10 cellular contexts compared by ENCODE assay signal in the genomic region with DNA sequence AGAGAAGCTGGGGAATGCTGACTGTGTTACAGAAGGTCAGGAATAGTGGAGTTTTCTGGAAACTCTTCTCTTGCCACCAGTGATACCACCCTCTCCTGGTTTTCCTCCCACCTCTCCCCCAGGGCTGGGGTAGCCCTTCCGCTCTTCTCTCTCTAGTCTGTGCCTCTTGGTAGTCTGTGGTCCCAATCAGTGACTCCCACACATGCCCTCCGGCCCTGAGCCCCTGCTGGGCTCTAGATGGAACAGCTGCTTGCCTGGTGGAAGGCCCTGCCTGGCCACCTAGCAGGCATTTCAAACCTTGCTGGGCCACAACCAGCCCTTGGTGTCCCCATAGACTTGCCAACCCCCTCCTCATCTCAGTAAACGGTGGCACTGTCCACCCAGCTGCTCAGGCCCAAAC. TPM values are rescaled to one million over a fixed set of nuclear protein-coding genes. Genes with fewer than 3 reads are reported as not detected.
A peak's percentile ranks its signal among the peaks of the same experiment; 100 is the strongest.
DNase-seq lines count a peak whose midpoint lies in the region; ATAC-seq, FAIRE-seq and TF ChIP-seq lines count a peak whose summit lies in the region.
"Had no signal": no experiment of that assay in that cellular context is flagged by ENCODE, and none has a peak within 500 bp of the region (broad histone marks: within the 10 kb centered on the region; RNA-seq: fewer than 3 reads in every experiment).

No MANE protein-coding gene starts in this region.

- H3K4me2 ChIP-seq in GM23338, result no peak overlapping the region

- H3K27ac ChIP-seq in GM23338 (ENCODE audit: low read depth), result no peak overlapping the region
- H3K27ac ChIP-seq in gastroesophageal sphincter, result peak overlapping the region; percentile 69 to 98 (median 96)
- peak overlapping the region in 17 of 21 experiments; percentile 53 to 95 (median 78) for H3K27ac ChIP-seq in skin epidermis

- POLR2A ChIA-PET in activated CD8-positive, alpha-beta T cell treated with anti-CD3 and anti-CD28 coated beads for 36 hours (lab: Charles Lee), result no interaction called here

- peaks cover 30% of the 10 kb centered on the region for H3K27me3 Mint-ChIP-seq in GM23338 (ENCODE audit: insufficient read depth, low read depth, poor library complexity)
- H3K27me3 Mint-ChIP-seq in activated CD8-positive, alpha-beta T cell treated with anti-CD3 and anti-CD28 coated beads for 36 hours, result no peaks in the 10 kb centered on the region

- H3F3A ChIP-seq in GM23338 (replicated peaks; ENCODE audit: low read depth), result no peaks in the 10 kb centered on the region

- no peaks in the 10 kb centered on the region for H3K9me3 ChIP-seq in gastroesophageal sphincter

- H3K4me1 ChIP-seq in GM23338 (ENCODE audit: insufficient read depth), result 0 out of 2 replicates have a peak, but pooled peaks cover 5% of the 10 kb centered on the region
- peaks cover 12 to 98% (median 59%) of the 10 kb centered on the region in 3 donors for H3K4me1 ChIP-seq in gastroesophageal sphincter

- H3K79me2 ChIP-seq in GM23338 (replicated peaks; ENCODE audit: insufficient read depth), result no peaks in the 10 kb centered on the region

- no peaks in the 10 kb centered on the region for H3K9me2 ChIP-seq in GM23338 (ENCODE audit: insufficient read depth)

- TF ChIP-seq CTCF in GM23338 (conservative IDR thresholded peaks at IDR 0.05; ENCODE audit: low read depth in 2 of 2) (no peak), gastroesophageal sphincter (IDR thresholded peaks at IDR 0.05) (no peak)
- TF ChIP-seq CTCF in activated CD8-positive, alpha-beta T cell treated with anti-CD3 and anti-CD28 coated beads for 36 hours (IDR thresholded peaks at IDR 0.05), result no peak

- H4K20me1 ChIP-seq in GM23338 (replicated peaks; ENCODE audit: insufficient read depth), result no peaks in the 10 kb centered on the region

- peaks cover 26% of the 10 kb centered on the region for H3K4me1 Mint-ChIP-seq in GM23338
- peaks cover 24% of the 10 kb centered on the region for H3K4me1 Mint-ChIP-seq in activated CD8-positive, alpha-beta T cell treated with anti-CD3 and anti-CD28 coated beads for 36 hours (ENCODE audit: low read depth)

- H3K4me3 Mint-ChIP-seq in GM23338, result no peak overlapping the region
- no peak overlapping the region for H3K4me3 Mint-ChIP-seq in activated CD8-positive, alpha-beta T cell treated with anti-CD3 and anti-CD28 coated beads for 36 hours

- H3K36me3 Mint-ChIP-seq in GM23338 (ENCODE audit: low read depth), result no peaks in the 10 kb centered on the region; the same call in 2 of the 3 replicates
- no peaks in the 10 kb centered on the region for H3K36me3 Mint-ChIP-seq in activated CD8-positive, alpha-beta T cell treated with anti-CD3 and anti-CD28 coated beads for 36 hours (ENCODE audit: low read depth)

- intact Hi-C loops in activated CD8-positive, alpha-beta T cell treated with anti-CD3 and anti-CD28 coated beads for 36 hours (cut with micrococcal nuclease), result no loop called here

- TF ChIP-seq EP300 in gastroesophageal sphincter (IDR thresholded peaks at IDR 0.05), result no peak

- 75 to 84% methylated on average over 2 of the region's 3 CpGs for WGBS in gastroesophageal sphincter (ENCODE audit: low coverage in 1 of 2), 2 donors

- H2AFZ ChIP-seq in GM23338, result no peak overlapping the region

- no peak for ATAC-seq in GM23338
- ATAC-seq in activated CD8-positive, alpha-beta T cell treated with anti-CD3 and anti-CD28 coated beads for 36 hours, result no peak
- no peak for ATAC-seq in gastroesophageal sphincter
- ATAC-seq in GM19452 (IDR thresholded peaks at IDR 0.05; ENCODE audit: unreplicated experiment), result no peak

- no peak for TF ChIP-seq POLR2A in gastroesophageal sphincter (IDR thresholded peaks at IDR 0.05)
- TF ChIP-seq POLR2A in GM12892 (IDR thresholded peaks at IDR 0.05; ENCODE audit: low read depth, low read length), result no peak

- no peaks in the 10 kb centered on the region for H3K9me3 Mint-ChIP-seq in GM23338
- H3K9me3 Mint-ChIP-seq in activated CD8-positive, alpha-beta T cell treated with anti-CD3 and anti-CD28 coated beads for 36 hours, result no peaks in the 10 kb centered on the region

- H3K27me3 ChIP-seq in GM23338 (ENCODE audit: insufficient read depth) (no peaks in the 10 kb centered on the region), gastroesophageal sphincter (no peaks in the 10 kb centered on the region)

- DNase-seq in GM23338 (ENCODE audit: low spot score) (no peak), GM12892 (ENCODE audit: insufficient read length) (no peak), cortex of kidney (lab: John Stamatoyannopoulos, UW) (no peak), NCI-H2081 treated with DMSO at 0.1 percent for 48 hours (lab: John Stamatoyannopoulos, UW) (no peak)
- no peak for DNase-seq in activated CD8-positive, alpha-beta T cell treated with anti-CD3 and anti-CD28 coated beads for 36 hours
- DNase-seq: activated CD8-positive, alpha-beta memory T cell treated with anti-CD3 and anti-CD28 coated beads, Interleukin-2, amount 50 U/mL, for 48 hours had no signal

- peak overlapping the region; percentile 72; the same call in 1 of the 2 replicates for H3K27ac Mint-ChIP-seq in GM23338
- peak overlapping the region; percentile 42 for H3K27ac Mint-ChIP-seq in activated CD8-positive, alpha-beta T cell treated with anti-CD3 and anti-CD28 coated beads for 36 hours

- no peaks in the 10 kb centered on the region for H3K36me3 ChIP-seq in GM23338 (ENCODE audit: insufficient read depth)
- peaks cover 0 to 9% of the 10 kb centered on the region in 2 donors for H3K36me3 ChIP-seq in gastroesophageal sphincter

- H3K4me3 ChIP-seq in GM23338, result no peak overlapping the region
- no peak overlapping the region for H3K4me3 ChIP-seq in gastroesophageal sphincter
- no peak overlapping the region for H3K4me3 ChIP-seq in skin epidermis

- FAIRE-seq in GM12892 (lab: Jason Lieb, UNC), result no peak

- CTCF ChIA-PET in activated CD8-positive, alpha-beta T cell treated with anti-CD3 and anti-CD28 coated beads for 36 hours (lab: Charles Lee), result no interaction called here

TF ChIP-seq in GM23338, 12 proteins besides CTCF, POLR2A, EP300 and RAD21 (continues in another document):
- TF ChIP-seq, protein P1, sequence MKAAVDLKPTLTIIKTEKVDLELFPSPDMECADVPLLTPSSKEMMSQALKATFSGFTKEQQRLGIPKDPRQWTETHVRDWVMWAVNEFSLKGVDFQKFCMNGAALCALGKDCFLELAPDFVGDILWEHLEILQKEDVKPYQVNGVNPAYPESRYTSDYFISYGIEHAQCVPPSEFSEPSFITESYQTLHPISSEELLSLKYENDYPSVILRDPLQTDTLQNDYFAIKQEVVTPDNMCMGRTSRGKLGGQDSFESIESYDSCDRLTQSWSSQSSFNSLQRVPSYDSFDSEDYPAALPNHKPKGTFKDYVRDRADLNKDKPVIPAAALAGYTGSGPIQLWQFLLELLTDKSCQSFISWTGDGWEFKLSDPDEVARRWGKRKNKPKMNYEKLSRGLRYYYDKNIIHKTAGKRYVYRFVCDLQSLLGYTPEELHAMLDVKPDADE (IDR thresholded peaks at IDR 0.05), result no peak
- no peak for TF ChIP-seq JUNB (IDR thresholded peaks at IDR 0.05; ENCODE audit: unreplicated experiment)
- TF ChIP-seq, protein P2, sequence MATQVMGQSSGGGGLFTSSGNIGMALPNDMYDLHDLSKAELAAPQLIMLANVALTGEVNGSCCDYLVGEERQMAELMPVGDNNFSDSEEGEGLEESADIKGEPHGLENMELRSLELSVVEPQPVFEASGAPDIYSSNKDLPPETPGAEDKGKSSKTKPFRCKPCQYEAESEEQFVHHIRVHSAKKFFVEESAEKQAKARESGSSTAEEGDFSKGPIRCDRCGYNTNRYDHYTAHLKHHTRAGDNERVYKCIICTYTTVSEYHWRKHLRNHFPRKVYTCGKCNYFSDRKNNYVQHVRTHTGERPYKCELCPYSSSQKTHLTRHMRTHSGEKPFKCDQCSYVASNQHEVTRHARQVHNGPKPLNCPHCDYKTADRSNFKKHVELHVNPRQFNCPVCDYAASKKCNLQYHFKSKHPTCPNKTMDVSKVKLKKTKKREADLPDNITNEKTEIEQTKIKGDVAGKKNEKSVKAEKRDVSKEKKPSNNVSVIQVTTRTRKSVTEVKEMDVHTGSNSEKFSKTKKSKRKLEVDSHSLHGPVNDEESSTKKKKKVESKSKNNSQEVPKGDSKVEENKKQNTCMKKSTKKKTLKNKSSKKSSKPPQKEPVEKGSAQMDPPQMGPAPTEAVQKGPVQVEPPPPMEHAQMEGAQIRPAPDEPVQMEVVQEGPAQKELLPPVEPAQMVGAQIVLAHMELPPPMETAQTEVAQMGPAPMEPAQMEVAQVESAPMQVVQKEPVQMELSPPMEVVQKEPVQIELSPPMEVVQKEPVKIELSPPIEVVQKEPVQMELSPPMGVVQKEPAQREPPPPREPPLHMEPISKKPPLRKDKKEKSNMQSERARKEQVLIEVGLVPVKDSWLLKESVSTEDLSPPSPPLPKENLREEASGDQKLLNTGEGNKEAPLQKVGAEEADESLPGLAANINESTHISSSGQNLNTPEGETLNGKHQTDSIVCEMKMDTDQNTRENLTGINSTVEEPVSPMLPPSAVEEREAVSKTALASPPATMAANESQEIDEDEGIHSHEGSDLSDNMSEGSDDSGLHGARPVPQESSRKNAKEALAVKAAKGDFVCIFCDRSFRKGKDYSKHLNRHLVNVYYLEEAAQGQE (IDR thresholded peaks at IDR 0.05; ENCODE audit: unreplicated experiment), result no peak
- no peak for TF ChIP-seq STAT1 (IDR thresholded peaks at IDR 0.05; ENCODE audit: unreplicated experiment)
- TF ChIP-seq ZNF114 (CRISPR knock-in tag; IDR thresholded peaks at IDR 0.05), result no peak
- TF ChIP-seq NANOG (IDR thresholded peaks at IDR 0.05; ENCODE audit: borderline replicate concordance), result no peak
- TF ChIP-seq EZH2 (IDR thresholded peaks at IDR 0.05; ENCODE audit: low read depth, unreplicated experiment), result no peak
- no peak for TF ChIP-seq POLR2AphosphoS5 (IDR thresholded peaks at IDR 0.05; ENCODE audit: low read depth)

RNA-seq across cellular contexts. Expression of a gene that starts 15.2 kb away (rescaled TPM):
- 16.5 and 19.6 TPM in 2 replicates for total RNA-seq in GM23338 (2014; rRNA removed; shearing (Covaris generic))
- polyA plus RNA-seq in GM23338 (2016; fragmentation: Nextera tagmentation; extraction: Ambion mirVana), result 1.6 and 1.9 TPM in 2 replicates
- 1 to 10 TPM; 4.4 to 4.6 TPM for total RNA-seq in activated CD8-positive, alpha-beta T cell treated with anti-CD3 and anti-CD28 coated beads for 36 hours
- total RNA-seq in gastroesophageal sphincter, result 100 to 1,000 TPM in 1 of 4 donors, 10 to 100 TPM in 3; 70.9 to 234 (median 85.9) TPM
- polyA plus RNA-seq in GM12892 (2012; ENCODE audit: missing spikeins), result not detected

RNA-seq across cellular contexts. Expression of a gene that starts 54.7 kb away (rescaled TPM):
- total RNA-seq in GM23338 (2014; rRNA removed; shearing (Covaris generic)), result 4.6 and 6.6 TPM in 2 replicates
- polyA plus RNA-seq in GM23338 (2016; fragmentation: Nextera tagmentation; extraction: Ambion mirVana), result 3.1 and 4.3 TPM in 2 replicates
- total RNA-seq in activated CD8-positive, alpha-beta T cell treated with anti-CD3 and anti-CD28 coated beads for 36 hours, result not detected
- 1 to 10 TPM; 1.6 to 4.1 (median 2.8) TPM for total RNA-seq in gastroesophageal sphincter
- polyA plus RNA-seq in GM12892 (2012; ENCODE audit: missing spikeins), result not detected
- total RNA-seq: T-helper 2 cell treated with Interferon-gamma antibody and Interleukin-4, amounts not matched to agents 100 ng/mL and 5 ng/mL, for 36 hours had no signal
